ENCODE assay signal across 8 cellular contexts in genomic region chr3:192851821-192852352, GRCh38.
DNase-seq lines count a peak whose midpoint lies in the region; ATAC-seq, FAIRE-seq and TF ChIP-seq lines count a peak whose summit lies in the region.

No MANE protein-coding gene starts in this region.

- no peak for FAIRE-seq in urothelium cell line (lab: Jason Lieb, UNC)

- no peaks in the 10 kb centered on the region for H3K27me3 ChIP-seq in MG63

- H3K27me3 Mint-ChIP-seq in activated T-helper 2 cell treated with anti-CD3 and anti-CD28 coated beads, Interferon-gamma antibody, Interleukin-2, Interleukin-4, amounts not matched to agents 10 μg/mL and 5 μg/mL and 100 μg/mL, durations not matched to agents 14 hours and 24 hours and 36 hours (ENCODE audit: low read depth): no peaks in the 10 kb centered on the region

- in situ Hi-C loops in GM13976 (cut with MboI; ENCODE audit: low sequenced_read_pairs, unreplicated experiment): no loop called here

- peaks cover 9% of the 10 kb centered on the region for H3K36me3 Mint-ChIP-seq in activated T-helper 2 cell treated with anti-CD3 and anti-CD28 coated beads, Interferon-gamma antibody, Interleukin-2, Interleukin-4, amounts not matched to agents 10 μg/mL and 5 μg/mL and 100 μg/mL, durations not matched to agents 14 hours and 24 hours and 36 hours (ENCODE audit: low read depth)

- H3K9me3 ChIP-seq in MG63: peaks cover 9% of the 10 kb centered on the region

- ATAC-seq in GM19468 (IDR thresholded peaks at IDR 0.05; ENCODE audit: extremely low read depth, unreplicated experiment) (peak; percentile 47), left colon (peak; percentile 59), HG03457 (IDR thresholded peaks at IDR 0.05; ENCODE audit: unreplicated experiment) (no peak)

- H3K4me3 Mint-ChIP-seq in activated T-helper 2 cell treated with anti-CD3 and anti-CD28 coated beads, Interferon-gamma antibody, Interleukin-2, Interleukin-4, amounts not matched to agents 10 μg/mL and 5 μg/mL and 100 μg/mL, durations not matched to agents 14 hours and 24 hours and 36 hours (ENCODE audit: low read depth): no peak overlapping the region

- intact Hi-C loops in activated T-helper 2 cell treated with anti-CD3 and anti-CD28 coated beads, Interferon-gamma antibody, Interleukin-2, Interleukin-4, amounts not matched to agents 10 μg/mL and 5 μg/mL and 100 μg/mL, durations not matched to agents 14 hours and 24 hours and 36 hours (cut with micrococcal nuclease): loop anchor here (2.0 to 10.0 kb wide), 2 partner anchors 65 to 177 kb away; partner anchors contain the start of gene MB21D2
- intact Hi-C loops in left colon (cut with DNase I, micrococcal nuclease): no loop called here

- H3K9me3 Mint-ChIP-seq in activated T-helper 2 cell treated with anti-CD3 and anti-CD28 coated beads, Interferon-gamma antibody, Interleukin-2, Interleukin-4, amounts not matched to agents 10 μg/mL and 5 μg/mL and 100 μg/mL, durations not matched to agents 14 hours and 24 hours and 36 hours: no peaks in the 10 kb centered on the region

- peaks cover 46% of the 10 kb centered on the region for H3K4me1 Mint-ChIP-seq in activated T-helper 2 cell treated with anti-CD3 and anti-CD28 coated beads, Interferon-gamma antibody, Interleukin-2, Interleukin-4, amounts not matched to agents 10 μg/mL and 5 μg/mL and 100 μg/mL, durations not matched to agents 14 hours and 24 hours and 36 hours (ENCODE audit: low read depth)

- DNase-seq in Ammon's horn (ENCODE audit: low spot score) (peak; percentile 50), MG63 (peak; percentile 85), left colon (peak; percentile 78), urothelium cell line (ENCODE audit: low spot score) (peak; percentile 81), GM13976 (ENCODE audit: low spot score) (no peak)
- DNase-seq in activated T-helper 2 cell treated with anti-CD3 and anti-CD28 coated beads, Interferon-gamma antibody, Interleukin-2, Interleukin-4, amounts not matched to agents 10 μg/mL and 5 μg/mL and 100 μg/mL, durations not matched to agents 14 hours and 24 hours and 36 hours (ENCODE audit: low spot score): no peak

- no peak for TF ChIP-seq CTCF in GM13976 (IDR thresholded peaks at IDR 0.05; ENCODE audit: borderline replicate concordance, control extremely low read depth, extremely low read depth, insufficient read depth, missing control alignments)

- H3K4me3 ChIP-seq in MG63: no peak overlapping the region

- H3K27ac Mint-ChIP-seq in activated T-helper 2 cell treated with anti-CD3 and anti-CD28 coated beads, Interferon-gamma antibody, Interleukin-2, Interleukin-4, amounts not matched to agents 10 μg/mL and 5 μg/mL and 100 μg/mL, durations not matched to agents 14 hours and 24 hours and 36 hours: peak overlapping the region; percentile 38

- peaks cover 3% of the 10 kb centered on the region; the same call in 1 of the 2 replicates for H3K36me3 ChIP-seq in MG63

Comparison
In these comparisons a context has a peak if more than half of its experiments do, and no peak if none do; other contexts are left out.
1. DNase-seq: peak in Ammon's horn (single experiment), MG63 (single experiment), left colon (2 of 2) and urothelium cell line (single experiment); none in activated T-helper 2 cell treated with anti-CD3 and anti-CD28 coated beads, Interferon-gamma antibody, Interleukin-2, Interleukin-4, amounts not matched to agents 10 μg/mL and 5 μg/mL and 100 μg/mL, durations not matched to agents 14 hours and 24 hours and 36 hours (single experiment) and GM13976 (single experiment).